ENCODE assay signal across 29 cellular contexts in genomic region chr18:58037163-58037562, GRCh38.
"Had no signal": no experiment of that assay in that cellular context is flagged by ENCODE, and none has a peak within 500 bp of the region (broad histone marks: within the 10 kb centered on the region; RNA-seq: fewer than 3 reads in every experiment).

No MANE protein-coding gene starts in this region.

- FAIRE-seq: small intestine, urothelium cell line had no signal

- H3K27me3 ChIP-seq: ovary, right lobe of liver, sigmoid colon, stomach, thyroid gland, tibial nerve, upper lobe of left lung, vagina had no signal

- H3K9ac ChIP-seq: parathyroid adenoma had no signal

- H3K27ac Mint-ChIP-seq: natural killer cell treated with Interleukin-12 subunit alpha and Interleukin-12 subunit beta and Interleukin-15 and Interleukin-18, amount 100 ng/mL, for 72 hours; nephron progenitor cell; stimulated activated effector memory CD8-positive, alpha-beta T cell treated with anti-CD3 and anti-CD28 coated beads, Interleukin-12 subunit alpha, Interleukin-12 subunit beta, amount 100 ng/mL, for 72 hours; stimulated activated naive B cell treated with anti-CD40 and anti-IgM and Interleukin-4, amounts not matched to agents 10 μg/mL and 1 μg/mL and 100 μg/mL, for 72 hours; stimulated activated naive CD8-positive, alpha-beta T cell treated with anti-CD3 and anti-CD28 coated beads, Interleukin-15, Interleukin-2, amounts not matched to agents 100 ng/mL and 50 ng/mL, for 24 hours had no signal

- H3K4me1 ChIP-seq: parathyroid adenoma, psoas muscle, right lobe of liver, sigmoid colon, tibial nerve, upper lobe of left lung, vagina had no signal

- H3K27ac ChIP-seq: neutrophil, ovary, parathyroid adenoma, psoas muscle, right lobe of liver, sigmoid colon, stomach, thoracic aorta, thyroid gland, tibial nerve, upper lobe of left lung, vagina had no signal

- H3K9me3 Mint-ChIP-seq: natural killer cell treated with Interleukin-12 subunit alpha and Interleukin-12 subunit beta and Interleukin-15 and Interleukin-18, amount 100 ng/mL, for 72 hours; nephron progenitor cell; neural crest cell; stimulated activated effector memory CD8-positive, alpha-beta T cell treated with anti-CD3 and anti-CD28 coated beads, Interleukin-12 subunit alpha, Interleukin-12 subunit beta, amount 100 ng/mL, for 72 hours; stimulated activated naive B cell treated with anti-CD40 and anti-IgM and Interleukin-4, amounts not matched to agents 10 μg/mL and 1 μg/mL and 100 μg/mL, for 72 hours; stimulated activated naive CD8-positive, alpha-beta T cell treated with anti-CD3 and anti-CD28 coated beads, Interleukin-15, Interleukin-2, amounts not matched to agents 100 ng/mL and 50 ng/mL, for 24 hours had no signal

- H3K4me3 ChIP-seq: ovary, psoas muscle, right lobe of liver, sigmoid colon, stomach, thoracic aorta, thyroid gland, tibial nerve, upper lobe of left lung, vagina had no signal

- H3K9me3 ChIP-seq: neutrophil, ovary, psoas muscle, right lobe of liver, sigmoid colon, stomach, thoracic aorta, thyroid gland, tibial nerve, upper lobe of left lung, vagina had no signal

- H3K4me3 Mint-ChIP-seq: natural killer cell treated with Interleukin-12 subunit alpha and Interleukin-12 subunit beta and Interleukin-15 and Interleukin-18, amount 100 ng/mL, for 72 hours; nephron progenitor cell; neural crest cell; stimulated activated effector memory CD8-positive, alpha-beta T cell treated with anti-CD3 and anti-CD28 coated beads, Interleukin-12 subunit alpha, Interleukin-12 subunit beta, amount 100 ng/mL, for 72 hours; stimulated activated naive B cell treated with anti-CD40 and anti-IgM and Interleukin-4, amounts not matched to agents 10 μg/mL and 1 μg/mL and 100 μg/mL, for 72 hours; stimulated activated naive CD8-positive, alpha-beta T cell treated with anti-CD3 and anti-CD28 coated beads, Interleukin-15, Interleukin-2, amounts not matched to agents 100 ng/mL and 50 ng/mL, for 24 hours had no signal

- ATAC-seq: natural killer cell treated with Interleukin-12 subunit alpha and Interleukin-12 subunit beta and Interleukin-15 and Interleukin-18, amount 100 ng/mL, for 72 hours; psoas muscle; right cardiac atrium; stimulated activated effector memory CD8-positive, alpha-beta T cell treated with anti-CD3 and anti-CD28 coated beads, Interleukin-12 subunit alpha, Interleukin-12 subunit beta, amount 100 ng/mL, for 72 hours; stimulated activated naive B cell treated with anti-CD40 and anti-IgM and Interleukin-4, amounts not matched to agents 10 μg/mL and 1 μg/mL and 100 μg/mL, for 72 hours had no signal

- H3K79me2 ChIP-seq: parathyroid adenoma had no signal

- DNase-seq: nephron progenitor cell; nucleus accumbens; ovary; posterior cingulate gyrus; psoas muscle; right cardiac atrium; right lobe of liver; sigmoid colon; small intestine; stimulated activated CD4-positive, alpha-beta T cell treated with anti-CD3 and anti-CD28 coated beads, Interleukin-15, amount 100 ng/mL, for 24 hours; stimulated activated CD4-positive, alpha-beta T cell treated with anti-CD3 and anti-CD28 coated beads, Interleukin-2, amount 100 ng/mL, for 24 hours; stimulated activated CD4-positive, alpha-beta T cell treated with anti-CD3 and anti-CD28 coated beads, Interleukin-2, amount 100 ng/mL, for 48 hours; stimulated activated CD4-positive, alpha-beta T cell treated with anti-CD3 and anti-CD28 coated beads, Interleukin-4, amount 100 ng/mL, for 24 hours; stimulated activated naive B cell treated with anti-CD40 and anti-IgM and Interleukin-4, amounts not matched to agents 10 μg/mL and 1 μg/mL and 100 μg/mL, for 72 hours; stimulated activated naive CD4-positive, alpha-beta T cell treated with Interleukin-2 at 50 U/mL for 16 hours; stomach; thyroid gland; trophoblast cell; upper lobe of left lung had no signal

- H3K36me3 ChIP-seq: neutrophil, ovary, right lobe of liver, sigmoid colon, stomach, thoracic aorta, thyroid gland, tibial nerve, upper lobe of left lung, vagina had no signal

- H3K36me3 Mint-ChIP-seq: natural killer cell treated with Interleukin-12 subunit alpha and Interleukin-12 subunit beta and Interleukin-15 and Interleukin-18, amount 100 ng/mL, for 72 hours; stimulated activated effector memory CD8-positive, alpha-beta T cell treated with anti-CD3 and anti-CD28 coated beads, Interleukin-12 subunit alpha, Interleukin-12 subunit beta, amount 100 ng/mL, for 72 hours had no signal

- H2AFZ ChIP-seq: parathyroid adenoma had no signal
